Comparison of ENCODE assay signal across 1 cellular context in the genomic region with DNA sequence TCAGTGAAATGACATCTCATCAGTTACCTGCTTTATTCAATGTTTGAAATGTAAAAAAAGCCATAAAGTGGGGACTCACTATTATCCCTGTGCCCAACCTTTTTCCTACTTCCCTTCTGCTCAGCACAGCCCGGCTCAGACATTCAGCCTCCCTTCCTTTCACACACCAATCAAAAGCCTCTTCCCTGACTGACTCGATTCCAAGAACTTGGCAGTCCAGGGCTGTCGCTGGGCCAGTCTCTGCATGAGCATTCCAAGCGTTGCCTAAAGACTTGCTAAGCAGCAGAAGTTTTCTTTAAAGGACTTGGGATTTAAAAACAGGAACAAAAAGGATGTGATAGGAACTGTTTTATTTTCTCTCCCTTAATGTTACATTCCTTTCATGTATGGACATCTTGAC.
TF ChIP-seq lines count a peak whose summit lies in the region.

No MANE protein-coding gene starts in this region.

TF ChIP-seq in IMR-90, 13 proteins besides CTCF, POLR2A, EP300 and RAD21 (continued from another document):
- TF ChIP-seq, protein P1, sequence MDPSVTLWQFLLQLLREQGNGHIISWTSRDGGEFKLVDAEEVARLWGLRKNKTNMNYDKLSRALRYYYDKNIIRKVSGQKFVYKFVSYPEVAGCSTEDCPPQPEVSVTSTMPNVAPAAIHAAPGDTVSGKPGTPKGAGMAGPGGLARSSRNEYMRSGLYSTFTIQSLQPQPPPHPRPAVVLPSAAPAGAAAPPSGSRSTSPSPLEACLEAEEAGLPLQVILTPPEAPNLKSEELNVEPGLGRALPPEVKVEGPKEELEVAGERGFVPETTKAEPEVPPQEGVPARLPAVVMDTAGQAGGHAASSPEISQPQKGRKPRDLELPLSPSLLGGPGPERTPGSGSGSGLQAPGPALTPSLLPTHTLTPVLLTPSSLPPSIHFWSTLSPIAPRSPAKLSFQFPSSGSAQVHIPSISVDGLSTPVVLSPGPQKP (IDR thresholded peaks at IDR 0.05; ENCODE audit: borderline replicate concordance, low read depth, low read length), result no peak
- TF ChIP-seq RCOR1 (IDR thresholded peaks at IDR 0.05; ENCODE audit: insufficient replicate concordance, low read length), result no peak
- TF ChIP-seq MXI1 (IDR thresholded peaks at IDR 0.05; ENCODE audit: borderline replicate concordance, low read depth, low read length), result no peak
TF ChIP-seq in IMR-90: peak in this region for 0.
